ENCODE assay signal across 8 cellular contexts in genomic region chr9:35618325-35618727, GRCh38. TPM values are rescaled to one million over a fixed set of nuclear protein-coding genes. Genes with fewer than 3 reads are reported as not detected.
A peak's percentile ranks its signal among the peaks of the same experiment; 100 is the strongest.
DNase-seq lines count a peak whose midpoint lies in the region; FAIRE-seq and TF ChIP-seq lines count a peak whose summit lies in the region.

A gene with protein sequence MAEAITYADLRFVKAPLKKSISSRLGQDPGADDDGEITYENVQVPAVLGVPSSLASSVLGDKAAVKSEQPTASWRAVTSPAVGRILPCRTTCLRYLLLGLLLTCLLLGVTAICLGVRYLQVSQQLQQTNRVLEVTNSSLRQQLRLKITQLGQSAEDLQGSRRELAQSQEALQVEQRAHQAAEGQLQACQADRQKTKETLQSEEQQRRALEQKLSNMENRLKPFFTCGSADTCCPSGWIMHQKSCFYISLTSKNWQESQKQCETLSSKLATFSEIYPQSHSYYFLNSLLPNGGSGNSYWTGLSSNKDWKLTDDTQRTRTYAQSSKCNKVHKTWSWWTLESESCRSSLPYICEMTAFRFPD (minus strand): TSS chr9:35618413. CDS start chr9:35618303, 110 bp downstream.

- H3K4me1 ChIP-seq in ACC112 (ENCODE audit: control insufficient read depth, insufficient read depth, low read length, unreplicated experiment) = no peaks in the 10 kb centered on the region
- H3K4me1 ChIP-seq in H9 (ENCODE audit: insufficient read depth, low read length) = no peaks in the 10 kb centered on the region; the same call in 1 of the 2 replicates
- H3K4me1 ChIP-seq in mesendoderm (ENCODE audit: control insufficient read depth, low read depth, low read length) = peaks cover 4% of the 10 kb centered on the region

- H3K36me3 ChIP-seq in ACC112 (ENCODE audit: insufficient read depth, low read length) (no peaks in the 10 kb centered on the region), mesendoderm (ENCODE audit: control insufficient read depth, insufficient read depth, low read length) (no peaks in the 10 kb centered on the region)

- H3K27me3 ChIP-seq in ACC112 (ENCODE audit: insufficient read depth, low read length) (peaks cover 37% of the 10 kb centered on the region), H9 (ENCODE audit: insufficient read depth, low read length) (peaks cover 4% of the 10 kb centered on the region; the same call in 1 of the 2 replicates), mesendoderm (ENCODE audit: insufficient read depth, low read length, poor library complexity) (no peaks in the 10 kb centered on the region)

- H2BK5ac ChIP-seq in H9 (ENCODE audit: insufficient read length, low read length) = no peak within 1 kb of the TSS
- H2BK5ac ChIP-seq in mesendoderm (ENCODE audit: low read length) = no peak within 1 kb of the TSS

- DNase-seq in H9 = no peak
- DNase-seq in mesendoderm = no peak
- DNase-seq in frontal cortex (ENCODE audit: low spot score in 2 of 2) = no peak
- DNase-seq in hippocampal formation (lab: John Stamatoyannopoulos, UW) = no peak
- DNase-seq in GM19240 (ENCODE audit: insufficient read length, low spot score) = no peak
- DNase-seq in NCI-H1092 (lab: John Stamatoyannopoulos, UW) = no peak

- H3K56ac ChIP-seq in H9 (ENCODE audit: insufficient read length, low read depth, low read length) (no peak within 1 kb of the TSS), mesendoderm (ENCODE audit: low read length) (peak within 1 kb of the TSS; percentile 88)

- H4K5ac ChIP-seq in H9 (ENCODE audit: insufficient read length, low read depth, low read length) = no peak within 1 kb of the TSS
- H4K5ac ChIP-seq in mesendoderm (ENCODE audit: low read length) = no peak within 1 kb of the TSS

- no peak within 1 kb of the TSS for H3K4ac ChIP-seq in H9 (ENCODE audit: low read depth, low read length)
- H3K4ac ChIP-seq in mesendoderm (ENCODE audit: low read depth, low read length) = no peak within 1 kb of the TSS

- H3K4me1 Mint-ChIP-seq in H9 (peaks cover 15 to 18% of the 10 kb centered on the region in 2 experiments), brain (peaks cover 14% of the 10 kb centered on the region)

- H3K27ac ChIP-seq in ACC112 (ENCODE audit: low read depth, low read length) = no peak within 1 kb of the TSS
- no peak within 1 kb of the TSS for H3K27ac ChIP-seq in H9 (ENCODE audit: insufficient read length, low read depth, low read length)
- H3K27ac ChIP-seq in mesendoderm (ENCODE audit: low read depth, low read length) = no peak within 1 kb of the TSS

- H3K9me3 Mint-ChIP-seq in H9 (no peaks in the 10 kb centered on the region), brain (no peaks in the 10 kb centered on the region)

- H4K91ac ChIP-seq in H9 (ENCODE audit: insufficient read length, low read depth, low read length) = no peak within 1 kb of the TSS

- H3K23me2 ChIP-seq in H9 (ENCODE audit: insufficient read length, low read depth, low read length, poor library complexity, severe bottlenecking) = peaks cover 13% of the 10 kb centered on the region

- WGBS in H9 (ENCODE audit: extremely low coverage, insufficient read length, low lambda C conversion rate) = no CpG with 5 or more reads among the region's 7 CpGs
- WGBS in mesendoderm (ENCODE audit: extremely low coverage, insufficient coverage, low lambda C conversion rate) = no CpG with 5 or more reads among the region's 7 CpGs

- peak within 1 kb of the TSS; percentile 89 for H3K18ac ChIP-seq in H9 (ENCODE audit: insufficient read length, low read depth, low read length)
- no peak within 1 kb of the TSS for H3K18ac ChIP-seq in mesendoderm (ENCODE audit: low read length)

- H3K79me1 ChIP-seq in H9 (ENCODE audit: insufficient read depth, low read depth, low read length, poor library complexity, severe bottlenecking) (no peaks in the 10 kb centered on the region), mesendoderm (ENCODE audit: low read length) (no peaks in the 10 kb centered on the region)

- no peak for FAIRE-seq in frontal cortex (lab: Jason Lieb, UNC)

- peak within 1 kb of the TSS; percentile 43 for H3K9ac ChIP-seq in H9 (ENCODE audit: extremely low read depth, insufficient read length, low read length)
- H3K9ac ChIP-seq in mesendoderm (ENCODE audit: low read length) = peak within 1 kb of the TSS; percentile 63

- no peaks in the 10 kb centered on the region for H4K20me1 ChIP-seq in H9 (ENCODE audit: control insufficient read depth, insufficient read depth, insufficient read length)

- no peak within 1 kb of the TSS for H2BK12ac ChIP-seq in H9 (ENCODE audit: insufficient read length, low read depth, low read length)

- no peaks in the 10 kb centered on the region for H3K36me3 Mint-ChIP-seq in H9 (ENCODE audit: insufficient read depth in 1 of 3, low read depth in 3 of 3)
- H3K36me3 Mint-ChIP-seq in brain = no peaks in the 10 kb centered on the region

- H2AFZ ChIP-seq in ACC112 (ENCODE audit: low read length, unreplicated experiment) (peak within 1 kb of the TSS; percentile 4), H9 (ENCODE audit: low read length) (peak within 1 kb of the TSS; percentile 69)

- H3K23ac ChIP-seq in H9 (ENCODE audit: insufficient read length, low read depth, low read length) = no peak within 1 kb of the TSS
- H3K23ac ChIP-seq in mesendoderm (ENCODE audit: low read length) = no peak within 1 kb of the TSS

- H3K9me3 ChIP-seq in H9 (ENCODE audit: control insufficient read depth, low read depth, low read length) = no peaks in the 10 kb centered on the region

- H3K79me2 ChIP-seq in ACC112 (ENCODE audit: control insufficient read depth, insufficient read depth, low read length, unreplicated experiment) (no peaks in the 10 kb centered on the region), H9 (ENCODE audit: insufficient read depth, low read length) (no peaks in the 10 kb centered on the region), mesendoderm (ENCODE audit: control insufficient read depth, insufficient read depth, low read length) (no peaks in the 10 kb centered on the region)

- TF ChIP-seq CTCF in H9 (conservative IDR thresholded peaks at IDR 0.05) (no peak), brain (conservative IDR thresholded peaks at IDR 0.05) (no peak)

- H2BK15ac ChIP-seq in H9 (ENCODE audit: low read depth, low read length) = no peak within 1 kb of the TSS
- H2BK15ac ChIP-seq in mesendoderm (replicated peaks; ENCODE audit: low read depth) = no peak within 1 kb of the TSS

- H3K27me3 Mint-ChIP-seq in H9 (ENCODE audit: low read depth) (peaks cover 42% of the 10 kb centered on the region), brain (peaks cover 68% of the 10 kb centered on the region)

- H2BK20ac ChIP-seq in H9 (ENCODE audit: low read depth, low read length, poor library complexity, severe bottlenecking) = no peak within 1 kb of the TSS

- H3K4me2 ChIP-seq in H9 (ENCODE audit: insufficient read depth, insufficient read length, low read length) (peak within 1 kb of the TSS; percentile 77), mesendoderm (ENCODE audit: low read length) (peak within 1 kb of the TSS; percentile 94)

- H2AK5ac ChIP-seq in H9 (ENCODE audit: insufficient read length, low read length) (no peak within 1 kb of the TSS), mesendoderm (ENCODE audit: low read length) (no peak within 1 kb of the TSS)

- peak within 1 kb of the TSS; percentile 76 to 79 for H3K4me3 Mint-ChIP-seq in H9
- peak within 1 kb of the TSS; percentile 65 to 76 (median 67) for H3K4me3 Mint-ChIP-seq in brain

- H4K8ac ChIP-seq in H9 (replicated peaks; ENCODE audit: insufficient read length, low read depth, low read length) = peak within 1 kb of the TSS; percentile 50
- no peak within 1 kb of the TSS for H4K8ac ChIP-seq in mesendoderm (ENCODE audit: low read depth, low read length)

- peak within 1 kb of the TSS; percentile 78 for H3K14ac ChIP-seq in H9 (ENCODE audit: insufficient read depth, low read length)

- no peak within 1 kb of the TSS for H2BK120ac ChIP-seq in H9 (ENCODE audit: low read depth, low read length, poor library complexity, severe bottlenecking)
- H2BK120ac ChIP-seq in mesendoderm (ENCODE audit: low read depth, low read length) = no peak within 1 kb of the TSS

- H3K4me3 ChIP-seq in ACC112 (ENCODE audit: low read depth, low read length) (peak within 1 kb of the TSS; percentile 42; the same call in 1 of the 2 replicates), mesendoderm (ENCODE audit: low read length) (peak within 1 kb of the TSS; percentile 34)

- no peak within 1 kb of the TSS for H3T11ph ChIP-seq in H9 (ENCODE audit: low read length)

- H3K27ac Mint-ChIP-seq in H9 (peak within 1 kb of the TSS in 1 of 3 experiments; percentile 69; a peak in 2 of 7 replicates), brain (peak within 1 kb of the TSS in 1 of 5 experiments; percentile 33)

RNA-seq across cellular contexts. Expression of the gene that starts here (rescaled TPM):
- total RNA-seq in H9 (2021) (3.3 and 3.9 TPM in 2 replicates), frontal cortex (0.41 TPM)
- 2.0 TPM for polyA plus RNA-seq in brain (ENCODE audit: insufficient read depth, low read depth, low replicate concordance)
- polyA plus RNA-seq in mesendoderm (2013, experiment 1 of 2) = 1.2 TPM
- 1.6 TPM for polyA plus RNA-seq in mesendoderm (2013, experiment 2 of 2)
